11 cellular contexts compared by ENCODE assay signal in the genomic region with DNA sequence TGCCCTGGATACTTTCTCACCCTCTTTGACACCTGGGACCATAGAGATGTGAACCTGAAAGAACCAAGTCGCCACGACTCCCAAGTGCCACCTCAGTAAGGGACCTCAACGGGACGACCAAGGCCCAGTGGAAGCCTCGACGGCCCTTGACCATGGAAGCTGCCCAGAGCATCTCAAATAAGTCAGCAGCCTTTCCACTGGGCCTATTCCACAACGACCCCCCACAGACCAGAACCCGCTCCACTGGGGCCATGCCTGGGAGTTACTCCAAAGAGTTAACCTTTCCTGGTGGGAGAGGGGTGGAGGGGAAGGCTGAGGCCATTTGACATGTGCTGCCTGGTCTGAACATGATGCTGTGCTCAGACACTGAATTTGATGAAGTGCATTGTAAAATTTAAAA.
DNase-seq lines count a peak whose midpoint lies in the region; ATAC-seq and TF ChIP-seq lines count a peak whose summit lies in the region.
"Had no signal": no experiment of that assay in that cellular context is flagged by ENCODE, and none has a peak within 500 bp of the region (broad histone marks: within the 10 kb centered on the region; RNA-seq: fewer than 3 reads in every experiment).

No MANE protein-coding gene starts in this region.

- ATAC-seq in activated naive CD4-positive, alpha-beta T cell treated with anti-CD3 and anti-CD28 coated beads, Interleukin-2, amount 50 U/mL, for 72 hours = no peak

- H3K27ac Mint-ChIP-seq in activated naive CD4-positive, alpha-beta T cell treated with anti-CD3 and anti-CD28 coated beads for 36 hours = no peak overlapping the region
- peak overlapping the region in 1 of 2 donors; percentile 90 for H3K27ac Mint-ChIP-seq in activated naive CD4-positive, alpha-beta T cell treated with anti-CD3 and anti-CD28 coated beads, Interleukin-2, amount 50 U/mL, for 72 hours

- H3K36me3 Mint-ChIP-seq in activated naive CD4-positive, alpha-beta T cell treated with anti-CD3 and anti-CD28 coated beads for 36 hours (ENCODE audit: low read depth) = no peaks in the 10 kb centered on the region
- peaks cover 0 to 8% of the 10 kb centered on the region in 2 donors for H3K36me3 Mint-ChIP-seq in activated naive CD4-positive, alpha-beta T cell treated with anti-CD3 and anti-CD28 coated beads, Interleukin-2, amount 50 U/mL, for 72 hours
- H3K36me3 Mint-ChIP-seq: stimulated activated effector memory CD8-positive, alpha-beta T cell treated with anti-CD3 and anti-CD28 coated beads, Interleukin-12 subunit alpha, Interleukin-12 subunit beta, amount 100 ng/mL, for 72 hours had no signal

- intact Hi-C loops in activated naive CD4-positive, alpha-beta T cell treated with anti-CD3 and anti-CD28 coated beads for 36 hours (cut with micrococcal nuclease) = loop anchor here (1.0 to 2.0 kb wide), 3 partner anchors 35 to 145 kb away; no protein-coding TSS in a partner anchor
- intact Hi-C loops in esophagus squamous epithelium (cut with DNase I) = no loop called here
- intact Hi-C loops in dorsolateral prefrontal cortex (cut with DNase I) = no loop called here

- H3K9me3 Mint-ChIP-seq in activated naive CD4-positive, alpha-beta T cell treated with anti-CD3 and anti-CD28 coated beads for 36 hours = no peaks in the 10 kb centered on the region
- no peaks in the 10 kb centered on the region for H3K9me3 Mint-ChIP-seq in activated naive CD4-positive, alpha-beta T cell treated with anti-CD3 and anti-CD28 coated beads, Interleukin-2, amount 50 U/mL, for 72 hours
- H3K9me3 Mint-ChIP-seq: stimulated activated effector memory CD8-positive, alpha-beta T cell treated with anti-CD3 and anti-CD28 coated beads, Interleukin-12 subunit alpha, Interleukin-12 subunit beta, amount 100 ng/mL, for 72 hours had no signal

- no peaks in the 10 kb centered on the region for H3K9me3 ChIP-seq in SJCRH30 (replicated peaks)
- no peaks in the 10 kb centered on the region for H3K9me3 ChIP-seq in esophagus squamous epithelium
- no peaks in the 10 kb centered on the region for H3K9me3 ChIP-seq in thymus (ENCODE audit: control insufficient read depth)

- peak overlapping the region; percentile 95 for H3K4me3 Mint-ChIP-seq in activated naive CD4-positive, alpha-beta T cell treated with anti-CD3 and anti-CD28 coated beads for 36 hours

- TF ChIP-seq CTCF in esophagus squamous epithelium (IDR thresholded peaks at IDR 0.05) = no peak
- TF ChIP-seq CTCF in dorsolateral prefrontal cortex (IDR thresholded peaks at IDR 0.05 in 54 of 56, conservative IDR thresholded peaks at IDR 0.05 in 2 of 56; ENCODE audit: low read depth in 1 of 56, partially characterized antibody in 56 of 56) = no peak

- H3K4me1 Mint-ChIP-seq in activated naive CD4-positive, alpha-beta T cell treated with anti-CD3 and anti-CD28 coated beads for 36 hours (ENCODE audit: low read depth) = peaks cover 40% of the 10 kb centered on the region

- H3K36me3 ChIP-seq in SJCRH30 (no peaks in the 10 kb centered on the region), esophagus squamous epithelium (no peaks in the 10 kb centered on the region), thymus (ENCODE audit: control insufficient read depth, insufficient read depth) (no peaks in the 10 kb centered on the region)

- H3K27me3 Mint-ChIP-seq in activated naive CD4-positive, alpha-beta T cell treated with anti-CD3 and anti-CD28 coated beads for 36 hours (ENCODE audit: low read depth) = no peaks in the 10 kb centered on the region

- CTCF ChIA-PET in activated naive CD4-positive, alpha-beta T cell treated with anti-CD3 and anti-CD28 coated beads for 36 hours (lab: Charles Lee) = interaction anchor here (0.8 to 1.0 kb wide), 2 partner anchors 74 to 156 kb away, joined by 3 to 4 read pairs; no protein-coding TSS in a partner anchor

- no peak for DNase-seq in activated naive CD4-positive, alpha-beta T cell treated with anti-CD3 and anti-CD28 coated beads for 36 hours
- no peak for DNase-seq in activated naive CD4-positive, alpha-beta T cell treated with anti-CD3 and anti-CD28 coated beads, Interleukin-2, amount 50 U/mL, for 72 hours (ENCODE audit: low spot score in 2 of 2)
- DNase-seq in SJCRH30 (no peak), esophagus squamous epithelium (lab: John Stamatoyannopoulos, UW) (no peak), SW480 (ENCODE audit: low spot score) (no peak), AML-193 (lab: John Stamatoyannopoulos, UW) (no peak), dorsolateral prefrontal cortex (no peak)
- DNase-seq: amniotic stem cell, NCI-H774 had no signal

- 60 to 81% methylated on average over 1 to 7 of the region's 8 CpGs for WGBS in esophagus squamous epithelium, 2 donors
- 90% methylated on average over 8 of the region's 8 CpGs for WGBS in thymus

- H3K4me3 ChIP-seq in SJCRH30 (no peak overlapping the region), esophagus squamous epithelium (no peak overlapping the region), thymus (ENCODE audit: low read length) (peak overlapping the region; percentile 39), dorsolateral prefrontal cortex (peak overlapping the region in 1 of 59 donors; percentile 33)

- peak overlapping the region; percentile 88 for H3K27ac ChIP-seq in SJCRH30
- H3K27ac ChIP-seq in esophagus squamous epithelium = peak overlapping the region; percentile 71 to 75 (median 73)
- H3K27ac ChIP-seq in thymus (ENCODE audit: low read depth) = peak overlapping the region; percentile 90
- H3K27ac ChIP-seq in dorsolateral prefrontal cortex = peak overlapping the region in 8 of 59 donors; percentile 5 to 55 (median 42)

- H3K4me1 ChIP-seq in SJCRH30 = peaks cover 39% of the 10 kb centered on the region
- peaks cover 8 to 76% (median 20%) of the 10 kb centered on the region in 3 donors for H3K4me1 ChIP-seq in esophagus squamous epithelium
- peaks cover 24% of the 10 kb centered on the region for H3K4me1 ChIP-seq in thymus (ENCODE audit: control insufficient read depth, insufficient read depth, low read length)

- no peaks in the 10 kb centered on the region for H3K27me3 ChIP-seq in SJCRH30
- H3K27me3 ChIP-seq in esophagus squamous epithelium = no peaks in the 10 kb centered on the region
- H3K27me3 ChIP-seq in thymus (ENCODE audit: control insufficient read depth, insufficient read depth) = no peaks in the 10 kb centered on the region
- no peaks in the 10 kb centered on the region for H3K27me3 ChIP-seq in dorsolateral prefrontal cortex

- no peak for TF ChIP-seq POLR2A in esophagus squamous epithelium (IDR thresholded peaks at IDR 0.05)
